In the genomic region with DNA sequence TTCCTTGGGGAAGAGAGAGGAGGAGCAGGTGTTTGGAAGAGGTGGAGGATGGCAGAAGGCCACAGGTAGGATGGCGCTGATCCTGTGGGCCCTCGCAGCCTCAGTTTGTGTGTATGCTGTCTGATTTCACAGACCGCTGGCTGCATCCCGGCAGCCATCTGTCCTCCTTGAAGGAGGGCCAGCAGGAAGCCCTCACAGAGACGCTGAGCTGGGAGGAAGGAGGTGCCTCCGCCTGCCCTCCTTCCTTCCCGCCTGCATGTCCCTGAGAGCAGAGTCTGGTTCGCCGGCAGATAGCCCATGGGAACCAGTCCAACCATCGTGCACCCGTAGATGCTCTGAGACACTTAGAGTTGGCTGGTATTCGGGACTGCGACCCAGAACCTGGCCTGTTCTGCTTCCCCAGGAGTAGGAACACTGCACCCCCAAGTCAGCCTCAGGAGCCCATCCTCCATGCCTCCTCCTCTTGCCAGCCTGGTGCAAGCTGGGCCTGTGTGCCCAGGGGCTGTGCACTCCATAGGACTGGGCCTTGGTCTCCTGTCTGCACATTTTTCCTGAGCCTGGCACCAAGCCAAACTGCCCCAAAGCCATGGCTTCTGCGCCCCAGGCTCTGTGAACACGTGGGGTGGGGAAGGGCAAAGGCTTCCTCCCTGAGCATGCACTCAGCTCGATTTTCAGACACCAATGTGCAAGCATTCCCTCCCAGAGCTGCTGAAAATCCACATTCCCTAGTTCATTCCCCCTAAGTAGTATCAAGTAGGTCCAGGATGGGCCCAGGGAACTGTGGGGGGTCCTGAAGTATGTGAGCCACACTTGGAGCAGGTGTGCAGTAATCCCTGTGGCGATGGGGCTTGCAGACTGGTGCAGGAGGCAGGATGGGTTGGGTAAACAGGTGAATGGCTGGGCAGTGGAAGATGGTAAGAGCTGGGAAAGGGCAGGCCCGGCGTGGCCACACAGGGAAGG, we compare ENCODE assay signal across 1 cellular context.
TF ChIP-seq lines count a peak whose summit lies in the region.

No MANE protein-coding gene starts in this region.

TF ChIP-seq in SK-N-SH, 30 proteins besides CTCF, POLR2A, EP300 and RAD21 (continued from another document):
- TF ChIP-seq, protein P1, sequence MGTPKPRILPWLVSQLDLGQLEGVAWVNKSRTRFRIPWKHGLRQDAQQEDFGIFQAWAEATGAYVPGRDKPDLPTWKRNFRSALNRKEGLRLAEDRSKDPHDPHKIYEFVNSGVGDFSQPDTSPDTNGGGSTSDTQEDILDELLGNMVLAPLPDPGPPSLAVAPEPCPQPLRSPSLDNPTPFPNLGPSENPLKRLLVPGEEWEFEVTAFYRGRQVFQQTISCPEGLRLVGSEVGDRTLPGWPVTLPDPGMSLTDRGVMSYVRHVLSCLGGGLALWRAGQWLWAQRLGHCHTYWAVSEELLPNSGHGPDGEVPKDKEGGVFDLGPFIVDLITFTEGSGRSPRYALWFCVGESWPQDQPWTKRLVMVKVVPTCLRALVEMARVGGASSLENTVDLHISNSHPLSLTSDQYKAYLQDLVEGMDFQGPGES (IDR thresholded peaks at IDR 0.05; ENCODE audit: low read depth, low read length): no peak
- TF ChIP-seq, protein P2, sequence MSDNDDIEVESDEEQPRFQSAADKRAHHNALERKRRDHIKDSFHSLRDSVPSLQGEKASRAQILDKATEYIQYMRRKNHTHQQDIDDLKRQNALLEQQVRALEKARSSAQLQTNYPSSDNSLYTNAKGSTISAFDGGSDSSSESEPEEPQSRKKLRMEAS (IDR thresholded peaks at IDR 0.05; ENCODE audit: low read depth): no peak
- no peak for TF ChIP-seq TCF12 (IDR thresholded peaks at IDR 0.05)
- TF ChIP-seq, protein P3, sequence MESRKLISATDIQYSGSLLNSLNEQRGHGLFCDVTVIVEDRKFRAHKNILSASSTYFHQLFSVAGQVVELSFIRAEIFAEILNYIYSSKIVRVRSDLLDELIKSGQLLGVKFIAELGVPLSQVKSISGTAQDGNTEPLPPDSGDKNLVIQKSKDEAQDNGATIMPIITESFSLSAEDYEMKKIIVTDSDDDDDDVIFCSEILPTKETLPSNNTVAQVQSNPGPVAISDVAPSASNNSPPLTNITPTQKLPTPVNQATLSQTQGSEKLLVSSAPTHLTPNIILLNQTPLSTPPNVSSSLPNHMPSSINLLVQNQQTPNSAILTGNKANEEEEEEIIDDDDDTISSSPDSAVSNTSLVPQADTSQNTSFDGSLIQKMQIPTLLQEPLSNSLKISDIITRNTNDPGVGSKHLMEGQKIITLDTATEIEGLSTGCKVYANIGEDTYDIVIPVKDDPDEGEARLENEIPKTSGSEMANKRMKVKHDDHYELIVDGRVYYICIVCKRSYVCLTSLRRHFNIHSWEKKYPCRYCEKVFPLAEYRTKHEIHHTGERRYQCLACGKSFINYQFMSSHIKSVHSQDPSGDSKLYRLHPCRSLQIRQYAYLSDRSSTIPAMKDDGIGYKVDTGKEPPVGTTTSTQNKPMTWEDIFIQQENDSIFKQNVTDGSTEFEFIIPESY (IDR thresholded peaks at IDR 0.05; ENCODE audit: borderline replicate concordance, low read depth): no peak
- TF ChIP-seq YY1 (IDR thresholded peaks at IDR 0.05; ENCODE audit: low read depth): no peak
- TF ChIP-seq, protein P4, sequence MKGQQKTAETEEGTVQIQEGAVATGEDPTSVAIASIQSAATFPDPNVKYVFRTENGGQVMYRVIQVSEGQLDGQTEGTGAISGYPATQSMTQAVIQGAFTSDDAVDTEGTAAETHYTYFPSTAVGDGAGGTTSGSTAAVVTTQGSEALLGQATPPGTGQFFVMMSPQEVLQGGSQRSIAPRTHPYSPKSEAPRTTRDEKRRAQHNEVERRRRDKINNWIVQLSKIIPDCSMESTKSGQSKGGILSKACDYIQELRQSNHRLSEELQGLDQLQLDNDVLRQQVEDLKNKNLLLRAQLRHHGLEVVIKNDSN (IDR thresholded peaks at IDR 0.05; ENCODE audit: borderline replicate concordance, low read depth): no peak
- no peak for TF ChIP-seq JUND (IDR thresholded peaks at IDR 0.05)
- TF ChIP-seq ELF1 (IDR thresholded peaks at IDR 0.05): no peak
- no peak for TF ChIP-seq RXRA (IDR thresholded peaks at IDR 0.05; ENCODE audit: borderline replicate concordance, low read depth)
- TF ChIP-seq EZH2phosphoT487 (IDR thresholded peaks at IDR 0.05; ENCODE audit: borderline replicate concordance, low read depth): no peak
- no peak for TF ChIP-seq NFIC (IDR thresholded peaks at IDR 0.05; ENCODE audit: borderline replicate concordance)
